ENCODE assay signal across 8 cellular contexts in the genomic region with DNA sequence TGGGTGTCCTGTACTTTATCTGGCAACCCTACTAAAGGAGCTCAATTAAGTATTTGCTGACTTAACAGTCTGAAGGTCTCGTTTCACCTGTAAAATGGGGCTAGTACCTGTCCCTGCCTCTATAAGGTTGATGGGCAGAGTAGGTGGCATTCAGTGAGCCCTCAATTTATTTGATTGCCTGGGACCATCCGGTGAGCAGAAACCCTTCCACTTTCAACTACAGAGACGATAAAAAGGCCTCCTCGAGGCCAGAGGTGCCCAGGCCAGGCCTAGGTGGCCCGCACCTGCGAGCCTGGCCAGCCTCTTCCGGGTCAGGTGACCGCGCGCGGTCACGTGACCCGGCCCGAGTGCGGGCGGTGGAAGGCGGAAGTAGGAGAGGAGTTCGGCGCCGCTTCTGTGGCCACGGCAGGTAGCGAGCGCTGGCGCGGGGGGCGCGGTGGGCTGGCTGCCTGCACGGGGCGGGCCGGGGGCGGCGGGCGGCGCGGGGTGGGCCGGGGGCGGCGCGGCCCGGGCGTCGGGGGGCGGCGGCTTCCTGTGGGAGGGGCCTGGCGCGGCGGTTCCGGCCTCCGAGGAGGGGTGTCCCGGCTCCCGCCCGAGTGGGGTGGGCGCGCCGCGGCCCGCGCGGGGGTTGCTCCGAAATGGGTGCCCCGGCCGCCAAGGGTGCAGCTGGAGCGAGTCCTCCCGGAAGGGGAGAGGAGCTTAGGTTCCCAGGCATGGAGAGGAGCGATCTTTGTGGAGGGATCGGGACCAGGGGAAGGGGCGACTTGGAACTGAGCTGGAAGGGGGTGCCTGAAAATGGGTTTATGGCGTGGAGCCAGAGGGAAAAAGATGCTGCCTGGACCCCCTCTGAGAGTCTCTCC. TPM values are rescaled to one million over a fixed set of nuclear protein-coding genes. Genes with fewer than 3 reads are reported as not detected.
DNase-seq lines count a peak whose midpoint lies in the region; ATAC-seq and TF ChIP-seq lines count a peak whose summit lies in the region.

WWP2 (plus strand) TSS at position 350 of the 860 bp plus-strand sequence. CDS start 24,679 bp downstream, outside the sequence.

- intact Hi-C loops in dorsolateral prefrontal cortex (cut with DNase I) (loop anchor here in 1 of 2 donors (5.0 kb wide), 1 partner anchor 375 kb away; the partner anchor contains the start of gene TERF2), right lobe of liver (cut with DNase I) (no loop called here)

- no peaks in the 10 kb centered on the region for H3K36me3 ChIP-seq in right lobe of liver

- H3K27me3 ChIP-seq in dorsolateral prefrontal cortex: no peaks in the 10 kb centered on the region
- H3K27me3 ChIP-seq in right lobe of liver: no peaks in the 10 kb centered on the region

- H3K4me3 ChIP-seq in dorsolateral prefrontal cortex: peak within 1 kb of the TSS; percentile 72 to 100 (median 89)
- H3K4me3 ChIP-seq in right lobe of liver: peak within 1 kb of the TSS; percentile 91 to 97 (median 95)

- ATAC-seq in GM18907 (IDR thresholded peaks at IDR 0.05; ENCODE audit: unreplicated experiment) (peak; percentile 64), HG03139 (IDR thresholded peaks at IDR 0.05; ENCODE audit: unreplicated experiment) (peak; percentile 82), right lobe of liver (peak; percentile 85 to 86 (median 86))

- TF ChIP-seq CTCF in dorsolateral prefrontal cortex (IDR thresholded peaks at IDR 0.05 in 54 of 56, conservative IDR thresholded peaks at IDR 0.05 in 2 of 56; ENCODE audit: low read depth in 1 of 56, partially characterized antibody in 56 of 56): peak in 2 of 56 donors; percentile 10 to 15
- TF ChIP-seq CTCF in right lobe of liver (IDR thresholded peaks at IDR 0.05): no peak

- peak; percentile 76 for TF ChIP-seq POLR2A in right lobe of liver (IDR thresholded peaks at IDR 0.05)

- peaks cover 0 to 16% (median 8%) of the 10 kb centered on the region in 4 donors for H3K4me1 ChIP-seq in right lobe of liver

- H3K27ac ChIP-seq in dorsolateral prefrontal cortex (peak within 1 kb of the TSS; percentile 36 to 96 (median 89)), right lobe of liver (peak within 1 kb of the TSS; percentile 71 to 77 (median 75))

- H3K9me3 ChIP-seq in right lobe of liver: no peaks in the 10 kb centered on the region

- DNase-seq in AG08396 (ENCODE audit: low spot score): peak; percentile 86
- DNase-seq in NCI-H69 (lab: John Stamatoyannopoulos, UW): peak; percentile 90
- DNase-seq in activated CD4-positive, alpha-beta T cell treated with anti-CD3 and anti-CD28 coated beads, Interleukin-2, amount 50 U/mL, for 48 hours: peak; percentile 68 to 76
- peak; percentile 42 to 76 (median 62) for DNase-seq in dorsolateral prefrontal cortex
- peak; percentile 80 to 84 (median 80) for DNase-seq in right lobe of liver
- peak; percentile 76 for DNase-seq in stimulated activated CD4-positive, alpha-beta T cell treated with anti-CD3 and anti-CD28 coated beads, Interleukin-4, amount 100 ng/mL, for 24 hours

- WGBS in right lobe of liver (ENCODE audit: insufficient coverage, low coverage, low lambda C conversion rate, missing lambda C conversion rate): 1% methylated on average over 10 of the region's 68 CpGs

RNA-seq across cellular contexts. Expression of gene WWP2, which starts in this region (rescaled TPM):
- 10 to 100 TPM; 43.5 to 81.3 (median 58.5) TPM for total RNA-seq in dorsolateral prefrontal cortex
- 10 to 100 TPM; 18.1 to 24.6 (median 22.4) TPM for total RNA-seq in right lobe of liver

Comparison
In these comparisons a context has a peak if more than half of its experiments do, and no peak if none do; other contexts are left out.
1. Peak in every context shown above with its lines: DNase-seq, ATAC-seq, H3K4me3 ChIP-seq and H3K27ac ChIP-seq.